10 cellular contexts compared by ENCODE assay signal in genomic region chr13:110520431-110521295, GRCh38. TPM values are rescaled to one million over a fixed set of nuclear protein-coding genes. Genes with fewer than 3 reads are reported as not detected.
DNase-seq lines count a peak whose midpoint lies in the region; ATAC-seq and TF ChIP-seq lines count a peak whose summit lies in the region.
"Had no signal": no experiment of that assay in that cellular context is flagged by ENCODE, and none has a peak within 500 bp of the region (broad histone marks: within the 10 kb centered on the region; RNA-seq: fewer than 3 reads in every experiment).

No MANE protein-coding gene starts in this region.

- H3K4me1 ChIP-seq in ovary (ENCODE audit: insufficient read depth), result peaks cover 3% of the 10 kb centered on the region

- peak; percentile 98 for TF ChIP-seq EP300 in ovary (IDR thresholded peaks at IDR 0.05)

- no peaks in the 10 kb centered on the region for H3K9me3 ChIP-seq in ovary

- no peak for TF ChIP-seq POLR2A in ovary (IDR thresholded peaks at IDR 0.05)

- peaks cover 9% of the 10 kb centered on the region for H3K9me3 Mint-ChIP-seq in glutamatergic neuron (ENCODE audit: unreplicated experiment)

- H3K27ac Mint-ChIP-seq in glutamatergic neuron (ENCODE audit: unreplicated experiment), result no peak overlapping the region

- peak; percentile 96 for DNase-seq in AML-193 (lab: John Stamatoyannopoulos, UW)
- DNase-seq in SKM-1 (lab: John Stamatoyannopoulos, UW; ENCODE audit: unreplicated experiment), result peak; percentile 75
- peak; percentile 80 to 87 for DNase-seq in foreskin fibroblast
- DNase-seq in ovary, result peak; percentile 49 to 80 (median 65)
- no peak for DNase-seq in LoVo (ENCODE audit: low spot score)
- DNase-seq in glutamatergic neuron, result no peak
- DNase-seq in HCEC 1CT, result no peak
- DNase-seq: islet precursor cell, NCI-H526 treated with DMSO at 0.1 percent for 48 hours had no signal

- intact Hi-C loops in ovary (cut with DNase I), result no loop called here

- TF ChIP-seq CTCF in foreskin fibroblast (IDR thresholded peaks at IDR 0.05; ENCODE audit: low read depth, low read length) (no peak), ovary (IDR thresholded peaks at IDR 0.05) (no peak), glutamatergic neuron (IDR thresholded peaks at IDR 0.05; ENCODE audit: partially characterized antibody, unreplicated experiment) (no peak)

- peaks cover 9% of the 10 kb centered on the region for H3K27me3 Mint-ChIP-seq in glutamatergic neuron (ENCODE audit: unreplicated experiment)

- no peak overlapping the region for H3K4me3 Mint-ChIP-seq in glutamatergic neuron (ENCODE audit: unreplicated experiment)

- H3K4me3 ChIP-seq in foreskin fibroblast (ENCODE audit: low read depth in 1 of 2, low read length in 2 of 2) (no peak overlapping the region), ovary (no peak overlapping the region)

- no peak for ATAC-seq in HG03469 (IDR thresholded peaks at IDR 0.05; ENCODE audit: unreplicated experiment)

- H3K27me3 ChIP-seq in ovary, result no peaks in the 10 kb centered on the region

- H3K36me3 ChIP-seq in ovary, result no peaks in the 10 kb centered on the region

- H3K27ac ChIP-seq in ovary, result peak overlapping the region; percentile 16 to 49

- no peaks in the 10 kb centered on the region for H3K36me3 Mint-ChIP-seq in glutamatergic neuron (ENCODE audit: unreplicated experiment)

- WGBS in ovary, 3 donors, result 49 to 68% (median 57%) methylated on average over 16 of the region's 16 CpGs

- H3K4me1 Mint-ChIP-seq in glutamatergic neuron (ENCODE audit: low read depth, unreplicated experiment), result peaks cover 19% of the 10 kb centered on the region

RNA-seq across cellular contexts. Expression of gene RAB20, which starts 40.9 kb away (rescaled TPM):
- total RNA-seq in ovary (10 to 100 TPM; 14.5 to 32.6 (median 25.8) TPM), glutamatergic neuron (ENCODE audit: unreplicated experiment) (1.7 TPM)
- polyA plus RNA-seq in ovary, result 10 to 100 TPM; 18.4 to 20.7 TPM

Comparison
In these comparisons a context has a peak if more than half of its experiments do, and no peak if none do; other contexts are left out.
1. DNase-seq: peak in AML-193 (2 of 2), SKM-1 (single experiment), foreskin fibroblast (2 of 2) and ovary (5 of 5); none in LoVo (single experiment), glutamatergic neuron (single experiment) and HCEC 1CT (single experiment).